ENCODE assay signal across 1 cellular context in genomic region chr19:35314031-35314430, GRCh38.
TF ChIP-seq lines count a peak whose summit lies in the region.

No MANE protein-coding gene starts in this region.

TF ChIP-seq in HEK293, 187 proteins besides CTCF, POLR2A, EP300 and RAD21:
- no peak for TF ChIP-seq REPIN1 (tag by site-specific recombination; IDR thresholded peaks at IDR 0.05; ENCODE audit: low read depth)
- TF ChIP-seq ZNF776 (tag by site-specific recombination; IDR thresholded peaks at IDR 0.05; ENCODE audit: borderline replicate concordance), result no peak
- TF ChIP-seq ZNF416 (tag by site-specific recombination; IDR thresholded peaks at IDR 0.05), result no peak
- no peak for TF ChIP-seq ZBTB7A (tag by site-specific recombination; IDR thresholded peaks at IDR 0.05; ENCODE audit: low read depth)
- TF ChIP-seq ZNF621 (tag by site-specific recombination; IDR thresholded peaks at IDR 0.05), result no peak
- TF ChIP-seq ZNF792 (tag by site-specific recombination; IDR thresholded peaks at IDR 0.05), result peak; percentile 95
- TF ChIP-seq, protein P1, sequence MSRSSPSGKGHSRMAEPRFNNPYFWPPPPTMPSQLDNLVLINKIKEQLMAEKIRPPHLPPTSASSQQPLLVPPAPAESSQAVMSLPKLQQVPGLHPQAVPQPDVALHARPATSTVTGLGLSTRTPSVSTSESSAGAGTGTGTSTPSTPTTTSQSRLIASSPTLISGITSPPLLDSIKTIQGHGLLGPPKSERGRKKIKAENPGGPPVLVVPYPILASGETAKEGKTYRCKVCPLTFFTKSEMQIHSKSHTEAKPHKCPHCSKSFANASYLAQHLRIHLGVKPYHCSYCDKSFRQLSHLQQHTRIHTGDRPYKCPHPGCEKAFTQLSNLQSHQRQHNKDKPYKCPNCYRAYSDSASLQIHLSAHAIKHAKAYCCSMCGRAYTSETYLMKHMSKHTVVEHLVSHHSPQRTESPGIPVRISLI (tag by site-specific recombination; IDR thresholded peaks at IDR 0.05), result no peak
- TF ChIP-seq, protein P2, sequence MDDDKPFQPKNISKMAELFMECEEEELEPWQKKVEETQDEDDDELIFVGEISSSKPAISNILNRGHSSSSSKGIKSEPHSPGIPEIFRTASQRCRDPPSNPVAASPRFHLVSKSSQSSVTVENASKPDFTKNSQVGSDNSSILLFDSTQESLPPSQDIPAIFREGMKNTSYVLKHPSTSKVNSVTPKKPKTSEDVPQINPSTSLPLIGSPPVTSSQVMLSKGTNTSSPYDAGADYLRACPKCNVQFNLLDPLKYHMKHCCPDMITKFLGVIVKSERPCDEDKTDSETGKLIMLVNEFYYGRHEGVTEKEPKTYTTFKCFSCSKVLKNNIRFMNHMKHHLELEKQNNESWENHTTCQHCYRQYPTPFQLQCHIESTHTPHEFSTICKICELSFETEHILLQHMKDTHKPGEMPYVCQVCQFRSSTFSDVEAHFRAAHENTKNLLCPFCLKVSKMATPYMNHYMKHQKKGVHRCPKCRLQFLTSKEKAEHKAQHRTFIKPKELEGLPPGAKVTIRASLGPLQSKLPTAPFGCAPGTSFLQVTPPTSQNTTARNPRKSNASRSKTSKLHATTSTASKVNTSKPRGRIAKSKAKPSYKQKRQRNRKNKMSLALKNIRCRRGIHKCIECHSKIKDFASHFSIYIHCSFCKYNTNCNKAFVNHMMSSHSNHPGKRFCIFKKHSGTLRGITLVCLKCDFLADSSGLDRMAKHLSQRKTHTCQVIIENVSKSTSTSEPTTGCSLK (tag by site-specific recombination; IDR thresholded peaks at IDR 0.05), result no peak
